13 cellular contexts compared by ENCODE assay signal in the genomic region with DNA sequence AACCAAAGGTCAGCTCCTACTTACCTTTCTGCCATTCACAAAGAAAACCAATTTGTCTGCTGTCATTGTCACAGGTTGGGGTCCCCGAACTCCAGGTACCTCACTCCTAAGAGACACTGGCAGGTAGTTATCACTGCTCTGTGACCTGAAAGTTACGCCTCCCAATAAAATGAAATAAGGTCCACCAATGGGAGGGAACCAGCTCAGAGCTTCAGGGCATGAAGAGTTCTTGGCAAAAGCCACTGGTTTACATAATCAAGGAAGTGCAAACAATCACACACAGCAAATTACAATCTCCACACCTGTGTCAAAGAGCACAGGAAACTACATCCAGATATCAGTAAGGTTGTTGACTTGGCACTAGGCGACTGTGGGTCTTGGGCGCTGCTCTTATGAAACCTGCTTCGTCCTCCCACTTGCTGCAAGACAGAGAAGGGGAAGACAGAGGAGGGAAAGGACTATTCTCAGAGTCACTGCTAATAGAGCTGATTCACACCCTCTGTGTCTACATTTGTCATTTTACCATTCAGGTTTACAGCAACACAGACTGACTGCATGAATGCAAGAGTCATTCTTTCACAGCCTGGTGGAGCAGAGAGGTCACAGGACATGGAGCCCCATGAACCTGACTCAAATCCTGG. TPM values are rescaled to one million over a fixed set of nuclear protein-coding genes. Genes with fewer than 3 reads are reported as not detected.
A peak's percentile ranks its signal among the peaks of the same experiment; 100 is the strongest.
DNase-seq lines count a peak whose midpoint lies in the region; ATAC-seq and TF ChIP-seq lines count a peak whose summit lies in the region.
"Had no signal": no experiment of that assay in that cellular context is flagged by ENCODE, and none has a peak within 500 bp of the region (broad histone marks: within the 10 kb centered on the region; RNA-seq: fewer than 3 reads in every experiment).

A gene (minus strand): TSS at position 142 of the 641 bp plus-strand sequence. CDS start 76 bp downstream, at position 66.

- peaks cover 52% of the 10 kb centered on the region for H3K4me1 ChIP-seq in PC-9 (replicated peaks; ENCODE audit: insufficient read depth)
- peaks cover 0 to 31% (median 13%) of the 10 kb centered on the region in 3 donors for H3K4me1 ChIP-seq in esophagus squamous epithelium
- H3K4me1 ChIP-seq in CD8-positive, alpha-beta memory T cell (ENCODE audit: insufficient read depth, low read length): no peaks in the 10 kb centered on the region

- peak within 1 kb of the TSS; percentile 72 for H3K4me2 ChIP-seq in PC-9

- peaks cover 9% of the 10 kb centered on the region for H3K27me3 Mint-ChIP-seq in activated CD4-positive, alpha-beta T cell treated with anti-CD3 and anti-CD28 coated beads for 36 hours
- H3K27me3 Mint-ChIP-seq in activated CD4-positive, alpha-beta T cell treated with anti-CD3 and anti-CD28 coated beads, Interleukin-2, amount 10 ng/mL, durations not matched to agents 7 days and 5 days: peaks cover 10% of the 10 kb centered on the region
- H3K27me3 Mint-ChIP-seq in type B pancreatic cell: no peaks in the 10 kb centered on the region
- peaks cover 0 to 6% of the 10 kb centered on the region in 2 donors for H3K27me3 Mint-ChIP-seq in CD8-positive, alpha-beta memory T cell

- peaks cover 15% of the 10 kb centered on the region for H3K9me3 Mint-ChIP-seq in activated CD4-positive, alpha-beta T cell treated with anti-CD3 and anti-CD28 coated beads for 36 hours (ENCODE audit: low read depth)
- H3K9me3 Mint-ChIP-seq in activated CD4-positive, alpha-beta T cell treated with anti-CD3 and anti-CD28 coated beads, Interleukin-2, amount 10 ng/mL, durations not matched to agents 7 days and 5 days: peaks cover 7% of the 10 kb centered on the region
- H3K9me3 Mint-ChIP-seq in type B pancreatic cell: no peaks in the 10 kb centered on the region
- peaks cover 14 to 20% (median 17%) of the 10 kb centered on the region in 5 donors for H3K9me3 Mint-ChIP-seq in CD8-positive, alpha-beta memory T cell

- H2AFZ ChIP-seq in PC-9: no peak within 1 kb of the TSS

- 34 to 60% methylated on average over 4 to 5 of the region's 5 CpGs for WGBS in esophagus squamous epithelium, 2 donors

- CTCF ChIA-PET in activated CD4-positive, alpha-beta T cell treated with anti-CD3 and anti-CD28 coated beads for 36 hours (lab: Charles Lee): interaction anchor here (0.6 to 0.9 kb wide), 2 partner anchors 27 to 109 kb away, joined by 3 to 5 read pairs; no protein-coding TSS in a partner anchor
- CTCF ChIA-PET in activated CD4-positive, alpha-beta T cell treated with anti-CD3 and anti-CD28 coated beads, Interleukin-2, amount 10 ng/mL, durations not matched to agents 7 days and 5 days (lab: Charles Lee): no interaction called here
- CTCF ChIA-PET in PC-9 (lab: Charles Lee): interaction anchor here (0.8 to 0.9 kb wide), 3 partner anchors 13 to 703 kb away, joined by 3 to 4 read pairs (median 3); no protein-coding TSS in a partner anchor
- CTCF ChIA-PET in CD8-positive, alpha-beta memory T cell (lab: Charles Lee): no interaction called here

- H3F3A ChIP-seq in PC-9 (ENCODE audit: insufficient read depth, low read depth): peaks cover 35% of the 10 kb centered on the region

- no TSS peak for BruUV-seq in PC-9 (replicated peaks; lab: Mats Ljungman, UMichigan)

- POLR2A ChIA-PET in activated CD4-positive, alpha-beta T cell treated with anti-CD3 and anti-CD28 coated beads for 36 hours (lab: Charles Lee): no interaction called here
- POLR2A ChIA-PET in activated CD4-positive, alpha-beta T cell treated with anti-CD3 and anti-CD28 coated beads, Interleukin-2, amount 10 ng/mL, durations not matched to agents 7 days and 5 days (lab: Charles Lee): interaction anchor here (0.5 kb wide), 1 partner anchor 390 kb away, joined by 7 read pairs; no protein-coding TSS in a partner anchor
- POLR2A ChIA-PET in PC-9 (lab: Charles Lee; ENCODE audit: unreplicated experiment): interaction anchor here (0.6 kb wide), 3 partner anchors 13 to 647 kb away, joined by 3 to 12 read pairs (median 3); a partner anchor contains a TSS
- POLR2A ChIA-PET in CD8-positive, alpha-beta memory T cell (lab: Charles Lee): no interaction called here

- H3K9me3 ChIP-seq in PC-9 (ENCODE audit: insufficient read depth, low read depth): peaks cover 14% of the 10 kb centered on the region
- peaks cover 0 to 9% (median 0%) of the 10 kb centered on the region in 3 donors for H3K9me3 ChIP-seq in esophagus squamous epithelium
- no peaks in the 10 kb centered on the region for H3K9me3 ChIP-seq in CD8-positive, alpha-beta memory T cell (ENCODE audit: low read length)

- H3K4me3 Mint-ChIP-seq in activated CD4-positive, alpha-beta T cell treated with anti-CD3 and anti-CD28 coated beads for 36 hours: no peak within 1 kb of the TSS
- H3K4me3 Mint-ChIP-seq in activated CD4-positive, alpha-beta T cell treated with anti-CD3 and anti-CD28 coated beads, Interleukin-2, amount 10 ng/mL, durations not matched to agents 7 days and 5 days: no peak within 1 kb of the TSS
- no peak within 1 kb of the TSS for H3K4me3 Mint-ChIP-seq in type B pancreatic cell
- H3K4me3 Mint-ChIP-seq in CD8-positive, alpha-beta memory T cell: peak within 1 kb of the TSS in 2 of 7 donors; percentile 24 to 61
- H3K4me3 Mint-ChIP-seq: activated CD4-positive, alpha-beta T cell treated with anti-CD3 and anti-CD28 coated beads, Interleukin-2, amount 10 ng/mL, durations not matched to agents 24 days and 14 days; stimulated activated naive CD8-positive, alpha-beta T cell treated with anti-CD3 and anti-CD28 coated beads, Interleukin-15, Interleukin-2, amounts not matched to agents 100 ng/mL and 50 ng/mL, for 24 hours had no signal

- no peak for TF ChIP-seq POLR2A in esophagus squamous epithelium (IDR thresholded peaks at IDR 0.05)

- intact Hi-C loops in activated CD4-positive, alpha-beta T cell treated with anti-CD3 and anti-CD28 coated beads for 36 hours (cut with DNase I, micrococcal nuclease): loop anchor here (1.0 to 10.0 kb wide), 2 partner anchors 110 kb away; no protein-coding TSS in a partner anchor
- intact Hi-C loops in PC-9 (cut with micrococcal nuclease; ENCODE audit: unreplicated experiment): loop anchor here (1.0 to 2.0 kb wide), 3 partner anchors 16 to 110 kb away; no protein-coding TSS in a partner anchor
- intact Hi-C loops in esophagus squamous epithelium (cut with DNase I): no loop called here

- TF ChIP-seq CTCF in PC-9 (conservative IDR thresholded peaks at IDR 0.05) (no peak), esophagus squamous epithelium (IDR thresholded peaks at IDR 0.05) (no peak), type B pancreatic cell (conservative IDR thresholded peaks at IDR 0.05) (no peak)

- peak within 1 kb of the TSS; percentile 85 for H3K27ac ChIP-seq in PC-9
- peak within 1 kb of the TSS; percentile 33 to 78 (median 62) for H3K27ac ChIP-seq in esophagus squamous epithelium
- no peak within 1 kb of the TSS for H3K27ac ChIP-seq in CD8-positive, alpha-beta memory T cell (ENCODE audit: low read depth, low read length)
- H3K27ac ChIP-seq: SK-N-MC had no signal

- H3K36me3 ChIP-seq in PC-9 (ENCODE audit: low read depth) (peaks cover 4% of the 10 kb centered on the region; the same call in 1 of the 2 replicates), esophagus squamous epithelium (no peaks in the 10 kb centered on the region)
- no peaks in the 10 kb centered on the region for H3K36me3 ChIP-seq in CD8-positive, alpha-beta memory T cell (ENCODE audit: insufficient read depth, low read length)

- ATAC-seq in activated CD4-positive, alpha-beta T cell treated with anti-CD3 and anti-CD28 coated beads for 36 hours: peak; percentile 44

- H3K4me1 Mint-ChIP-seq in activated CD4-positive, alpha-beta T cell treated with anti-CD3 and anti-CD28 coated beads for 36 hours: peaks cover 10% of the 10 kb centered on the region
- peaks cover 9% of the 10 kb centered on the region for H3K4me1 Mint-ChIP-seq in activated CD4-positive, alpha-beta T cell treated with anti-CD3 and anti-CD28 coated beads, Interleukin-2, amount 10 ng/mL, durations not matched to agents 7 days and 5 days
- no peaks in the 10 kb centered on the region for H3K4me1 Mint-ChIP-seq in type B pancreatic cell (ENCODE audit: unreplicated experiment)
- H3K4me1 Mint-ChIP-seq in CD8-positive, alpha-beta memory T cell: peaks cover 12 to 28% (median 26%) of the 10 kb centered on the region in 3 donors

- H3K4me3 ChIP-seq in PC-9 (peak within 1 kb of the TSS; percentile 48), esophagus squamous epithelium (peak within 1 kb of the TSS in 2 of 4 donors; percentile 8 to 43)
- H3K4me3 ChIP-seq in CD8-positive, alpha-beta memory T cell (ENCODE audit: low read length): no peak within 1 kb of the TSS
- H3K4me3 ChIP-seq: SK-N-MC had no signal

- H3K36me3 Mint-ChIP-seq in activated CD4-positive, alpha-beta T cell treated with anti-CD3 and anti-CD28 coated beads for 36 hours (ENCODE audit: low read depth): no peaks in the 10 kb centered on the region
- H3K36me3 Mint-ChIP-seq in activated CD4-positive, alpha-beta T cell treated with anti-CD3 and anti-CD28 coated beads, Interleukin-2, amount 10 ng/mL, durations not matched to agents 7 days and 5 days (ENCODE audit: low read depth): peaks cover 3% of the 10 kb centered on the region
- H3K36me3 Mint-ChIP-seq in type B pancreatic cell: no peaks in the 10 kb centered on the region
- H3K36me3 Mint-ChIP-seq in CD8-positive, alpha-beta memory T cell: peaks cover 0 to 4% (median 1%) of the 10 kb centered on the region in 3 donors

- H3K9me2 ChIP-seq in PC-9 (ENCODE audit: insufficient read depth): no peaks in the 10 kb centered on the region

- DNase-seq in activated CD4-positive, alpha-beta T cell treated with anti-CD3 and anti-CD28 coated beads for 36 hours: no peak
- no peak for DNase-seq in activated CD4-positive, alpha-beta T cell treated with anti-CD3 and anti-CD28 coated beads, Interleukin-2, amount 10 ng/mL, durations not matched to agents 7 days and 5 days
- DNase-seq in PC-9 (peak; percentile 61 to 99), esophagus squamous epithelium (lab: John Stamatoyannopoulos, UW) (no peak), type B pancreatic cell (ENCODE audit: extremely low spot score, unreplicated experiment) (no peak), AG08395 (ENCODE audit: low spot score) (no peak)
- DNase-seq in CD8-positive, alpha-beta memory T cell: no peak
- DNase-seq in activated CD8-positive, alpha-beta memory T cell treated with anti-CD3 and anti-CD28 coated beads for 24 hours: no peak
- DNase-seq: activated CD4-positive, alpha-beta T cell treated with anti-CD3 and anti-CD28 coated beads, Interleukin-2, amount 10 ng/mL, durations not matched to agents 24 days and 14 days; NCI-H2227 treated with DMSO at 0.1 percent for 48 hours had no signal

- H4K20me1 ChIP-seq in PC-9 (ENCODE audit: insufficient read depth): no peaks in the 10 kb centered on the region

- H3K27me3 ChIP-seq in PC-9 (ENCODE audit: insufficient read depth, low read depth): no peaks in the 10 kb centered on the region
- H3K27me3 ChIP-seq in esophagus squamous epithelium: no peaks in the 10 kb centered on the region
- no peaks in the 10 kb centered on the region for H3K27me3 ChIP-seq in CD8-positive, alpha-beta memory T cell (ENCODE audit: insufficient read depth, low read length, poor library complexity, severe bottlenecking)

- peaks cover 24% of the 10 kb centered on the region for H3K79me2 ChIP-seq in PC-9 (ENCODE audit: low read depth)

- H3K27ac Mint-ChIP-seq in activated CD4-positive, alpha-beta T cell treated with anti-CD3 and anti-CD28 coated beads for 36 hours: no peak within 1 kb of the TSS
- H3K27ac Mint-ChIP-seq in activated CD4-positive, alpha-beta T cell treated with anti-CD3 and anti-CD28 coated beads, Interleukin-2, amount 10 ng/mL, durations not matched to agents 7 days and 5 days: no peak within 1 kb of the TSS
- H3K27ac Mint-ChIP-seq in type B pancreatic cell: peak within 1 kb of the TSS; percentile 40
- H3K27ac Mint-ChIP-seq in CD8-positive, alpha-beta memory T cell: peak within 1 kb of the TSS in 1 of 8 donors; percentile 54
- H3K27ac Mint-ChIP-seq: activated CD4-positive, alpha-beta T cell treated with anti-CD3 and anti-CD28 coated beads, Interleukin-2, amount 10 ng/mL, durations not matched to agents 24 days and 14 days; stimulated activated naive CD8-positive, alpha-beta T cell treated with anti-CD3 and anti-CD28 coated beads, Interleukin-15, Interleukin-2, amounts not matched to agents 100 ng/mL and 50 ng/mL, for 24 hours had no signal

RNA-seq across cellular contexts. Expression of the gene that starts here (rescaled TPM):
- total RNA-seq in activated CD4-positive, alpha-beta T cell treated with anti-CD3 and anti-CD28 coated beads for 36 hours: under 1 TPM in 1 of 2 experiments, not detected in 1; 0.11 TPM
- total RNA-seq in activated CD4-positive, alpha-beta T cell treated with anti-CD3 and anti-CD28 coated beads, Interleukin-2, amount 10 ng/mL, durations not matched to agents 7 days and 5 days: under 1 TPM; 0.15 to 0.17 TPM
- 5.7 and 7.7 TPM in 2 replicates for total RNA-seq in PC-9 (2021)
- total RNA-seq in esophagus squamous epithelium: 10 to 100 TPM in 3 of 4 donors, 1 to 10 TPM in 1; 2.3 to 54.0 (median 39.0) TPM
- total RNA-seq in type B pancreatic cell (ENCODE audit: low replicate concordance): 2.5 and 7.7 TPM in 2 replicates
- total RNA-seq in CD8-positive, alpha-beta memory T cell: not detected
- polyA plus RNA-seq in CD8-positive, alpha-beta memory T cell: not detected
- total RNA-seq: activated CD4-positive, alpha-beta T cell treated with anti-CD3 and anti-CD28 coated beads, Interleukin-2, amount 10 ng/mL, durations not matched to agents 24 days and 14 days; frontal cortex had no signal

Comparison
In these comparisons a context has a peak if more than half of its experiments do, and no peak if none do; other contexts are left out.
1. CTCF ChIA-PET loops: an anchor here in activated CD4-positive, alpha-beta T cell treated with anti-CD3 and anti-CD28 coated beads for 36 hours (0.6 to 0.9 kb wide) and PC-9 (0.8 to 0.9 kb wide); none called in activated CD4-positive, alpha-beta T cell treated with anti-CD3 and anti-CD28 coated beads, Interleukin-2, amount 10 ng/mL, durations not matched to agents 7 days and 5 days and CD8-positive, alpha-beta memory T cell.
2. POLR2A ChIA-PET loops: an anchor here in activated CD4-positive, alpha-beta T cell treated with anti-CD3 and anti-CD28 coated beads, Interleukin-2, amount 10 ng/mL, durations not matched to agents 7 days and 5 days (0.5 kb wide) and PC-9 (0.6 kb wide); none called in activated CD4-positive, alpha-beta T cell treated with anti-CD3 and anti-CD28 coated beads for 36 hours and CD8-positive, alpha-beta memory T cell.
3. Peak in ATAC-seq in activated CD4-positive, alpha-beta T cell treated with anti-CD3 and anti-CD28 coated beads for 36 hours; RNA of the gene not detected or under 1 TPM.
4. DNase-seq: peak in PC-9 (2 of 2); none in activated CD4-positive, alpha-beta T cell treated with anti-CD3 and anti-CD28 coated beads for 36 hours (single experiment), activated CD4-positive, alpha-beta T cell treated with anti-CD3 and anti-CD28 coated beads, Interleukin-2, amount 10 ng/mL, durations not matched to agents 7 days and 5 days (single experiment), esophagus squamous epithelium (single experiment), type B pancreatic cell (single experiment), AG08395 (single experiment), CD8-positive, alpha-beta memory T cell (0 of 5) and activated CD8-positive, alpha-beta memory T cell treated with anti-CD3 and anti-CD28 coated beads for 24 hours (single experiment).